Comparison of ENCODE assay signal across 9 cellular contexts in genomic region chr6:24581084-24581669, GRCh38.
DNase-seq lines count a peak whose midpoint lies in the region; ATAC-seq and TF ChIP-seq lines count a peak whose summit lies in the region.
"Had no signal": no experiment of that assay in that cellular context is flagged by ENCODE, and none has a peak within 500 bp of the region (broad histone marks: within the 10 kb centered on the region; RNA-seq: fewer than 3 reads in every experiment).

No MANE protein-coding gene starts in this region.

- no peaks in the 10 kb centered on the region for H3K9me3 ChIP-seq in MG63
- no peaks in the 10 kb centered on the region for H3K9me3 ChIP-seq in SK-N-MC (ENCODE audit: low read depth, low read length)

- no peak overlapping the region for H3K4me3 ChIP-seq in MG63
- no peak overlapping the region for H3K4me3 ChIP-seq in SK-N-MC

- ATAC-seq in GM21619 (IDR thresholded peaks at IDR 0.05; ENCODE audit: unreplicated experiment) = peak; percentile 77

- no peaks in the 10 kb centered on the region for H3K27me3 ChIP-seq in MG63

- CTCF ChIA-PET in Calu3 (lab: Charles Lee) = interaction anchor here (0.6 to 3.2 kb wide), 28 partner anchors 8 to 490 kb away, joined by 3 to 24 read pairs (median 4); partner anchors contain the start of genes ACOT13, ALDH5A1, GMNN and KIAA0319

- H3K27me3 Mint-ChIP-seq in Calu3 (ENCODE audit: unreplicated experiment) = no peaks in the 10 kb centered on the region
- H3K27me3 Mint-ChIP-seq: activated naive CD8-positive, alpha-beta T cell had no signal

- no peaks in the 10 kb centered on the region for H3K9me3 Mint-ChIP-seq in Calu3 (ENCODE audit: low read depth, unreplicated experiment)

- no peak overlapping the region for H3K9ac ChIP-seq in SK-N-MC (ENCODE audit: insufficient read length)

- BruUV-seq in Calu3 (replicated peaks; lab: Mats Ljungman, UMichigan) = no TSS peak

- no peaks in the 10 kb centered on the region for H3K36me3 ChIP-seq in MG63
- H3K36me3 ChIP-seq in SK-N-MC (ENCODE audit: insufficient read depth, low read length) = no peaks in the 10 kb centered on the region

- peaks cover 40% of the 10 kb centered on the region for H3K4me1 Mint-ChIP-seq in Calu3 (ENCODE audit: low read depth, unreplicated experiment)

- H3K27ac ChIP-seq in SK-N-MC = no peak overlapping the region

- DNase-seq in Calu3 (peak; percentile 93), MG63 (peak; percentile 11), SK-N-MC (ENCODE audit: low read depth, low spot score) (peak; percentile 51), head of caudate nucleus (peak; percentile 58 to 92 (median 80)), posterior vena cava (ENCODE audit: low spot score) (peak; percentile 90), ureter (ENCODE audit: low spot score) (peak; percentile 71)
- DNase-seq in activated naive CD4-positive, alpha-beta T cell treated with Interleukin-2 at 50 U/mL for 16 hours = peak; percentile 79

- no peak overlapping the region for H3K4me3 Mint-ChIP-seq in Calu3 (ENCODE audit: low read depth, unreplicated experiment)
- H3K4me3 Mint-ChIP-seq: activated naive CD8-positive, alpha-beta T cell had no signal

- no peak overlapping the region for H3K27ac Mint-ChIP-seq in Calu3 (ENCODE audit: unreplicated experiment)
- H3K27ac Mint-ChIP-seq: activated naive CD8-positive, alpha-beta T cell had no signal

- no peaks in the 10 kb centered on the region for H3K36me3 Mint-ChIP-seq in Calu3 (ENCODE audit: insufficient read depth, unreplicated experiment)
- H3K36me3 Mint-ChIP-seq: activated naive CD8-positive, alpha-beta T cell had no signal

- TF ChIP-seq CTCF in Calu3 (IDR thresholded peaks at IDR 0.05; ENCODE audit: unreplicated experiment) = peak; percentile 94

- intact Hi-C loops in Calu3 (cut with micrococcal nuclease; ENCODE audit: unreplicated experiment) = loop anchor here (1.0 to 5.0 kb wide), 3 partner anchors 56 to 491 kb away; no protein-coding TSS in a partner anchor
- intact Hi-C loops in head of caudate nucleus (cut with DNase I) = loop anchor here (10.0 kb wide), 1 partner anchor 194 kb away; the partner anchor contains the start of gene GMNN
- intact Hi-C loops in posterior vena cava (cut with DNase I) = loop anchor here (5.0 to 10.0 kb wide), 3 partner anchors 111 to 184 kb away; no protein-coding TSS in a partner anchor

Comparison
In these comparisons a context has a peak if more than half of its experiments do, and no peak if none do; other contexts are left out.
1. DNase-seq: peak in every context shown above with its lines; median percentile 93 in Calu3; 90 in posterior vena cava; 80 in head of caudate nucleus; 79 in activated naive CD4-positive, alpha-beta T cell treated with Interleukin-2 at 50 U/mL for 16 hours; 71 in ureter; 51 in SK-N-MC; 11 in MG63.